In the genomic region with DNA sequence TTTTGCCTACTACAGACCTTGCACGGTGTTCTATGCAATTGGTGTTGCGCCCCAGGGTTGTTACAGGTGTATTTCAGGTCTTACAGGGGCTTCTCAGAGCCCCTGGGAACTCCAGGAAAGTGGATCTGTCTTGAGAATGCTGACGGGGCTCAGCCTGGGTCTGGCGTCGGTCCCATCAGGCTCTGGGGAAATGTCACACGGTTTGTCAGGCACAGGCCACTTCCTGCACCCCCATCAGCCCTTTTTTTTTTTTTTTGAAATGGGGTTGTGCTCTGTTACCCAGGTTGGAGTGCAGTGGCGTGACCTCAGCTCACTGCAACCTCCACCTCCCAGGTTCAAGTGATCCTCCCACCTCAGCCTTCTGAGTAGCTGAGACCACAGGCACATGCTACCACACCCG, we compare ENCODE assay signal across 28 cellular contexts. TPM values are rescaled to one million over a fixed set of nuclear protein-coding genes. Genes with fewer than 3 reads are reported as not detected.
DNase-seq lines count a peak whose midpoint lies in the region; ATAC-seq, FAIRE-seq and TF ChIP-seq lines count a peak whose summit lies in the region.
"Had no signal": no experiment of that assay in that cellular context is flagged by ENCODE, and none has a peak within 500 bp of the region (broad histone marks: within the 10 kb centered on the region; RNA-seq: fewer than 3 reads in every experiment).

No MANE protein-coding gene starts in this region.

- TF ChIP-seq EP300 in transverse colon (IDR thresholded peaks at IDR 0.05; ENCODE audit: low read depth), result no peak

- H3K4me3 ChIP-seq in mucosa of descending colon (no peak overlapping the region), transverse colon (no peak overlapping the region)
- H3K4me3 ChIP-seq: body of pancreas, upper lobe of left lung had no signal

- H3K4me3 Mint-ChIP-seq in activated CD8-positive, alpha-beta T cell treated with anti-CD3 and anti-CD28 coated beads, Interleukin-2, amount 10 ng/mL, durations not matched to agents 7 days and 5 days, result no peak overlapping the region
- H3K4me3 Mint-ChIP-seq: activated CD8-positive, alpha-beta memory T cell treated with anti-CD3 and anti-CD28 coated beads, Interleukin-2, amount 10 ng/mL, durations not matched to agents 7 days and 5 days; activated T-cell treated with anti-CD3 and anti-CD28 coated beads, Interleukin-2, amount 50 U/mL, for 72 hours; WTC11 had no signal

- intact Hi-C loops in mucosa of descending colon (cut with DNase I, micrococcal nuclease), result no loop called here
- intact Hi-C loops in transverse colon (cut with DNase I; ENCODE audit: low total_unique reads), result no loop called here
- intact Hi-C loops in posterior vena cava (cut with DNase I), result no loop called here

- ATAC-seq in activated CD8-positive, alpha-beta T cell treated with anti-CD3 and anti-CD28 coated beads, Interleukin-2, amount 10 ng/mL, durations not matched to agents 7 days and 5 days, result peak; percentile 33
- ATAC-seq in mucosa of descending colon, result peak; percentile 38
- ATAC-seq: activated CD8-positive, alpha-beta memory T cell treated with anti-CD3 and anti-CD28 coated beads, Interleukin-2, amount 10 ng/mL, durations not matched to agents 7 days and 5 days; activated T-cell treated with anti-CD3 and anti-CD28 coated beads, Interleukin-2, amount 50 U/mL, for 72 hours; body of pancreas; esophagus mucosa; HCT116; right cardiac atrium; WTC11 had no signal

- H3K4me1 Mint-ChIP-seq in activated CD8-positive, alpha-beta T cell treated with anti-CD3 and anti-CD28 coated beads, Interleukin-2, amount 10 ng/mL, durations not matched to agents 7 days and 5 days (ENCODE audit: low read depth), result peaks cover 7% of the 10 kb centered on the region
- H3K4me1 Mint-ChIP-seq: WTC11 had no signal

- H3K9me3 ChIP-seq in mucosa of descending colon, result peaks cover 2% of the 10 kb centered on the region
- H3K9me3 ChIP-seq in transverse colon, result no peaks in the 10 kb centered on the region
- H3K9me3 ChIP-seq: neutrophil had no signal

- 56% methylated on average over 8 of the region's 8 CpGs; no CpG with 5 or more reads in 1 of the 2 donors for WGBS in transverse colon (ENCODE audit: low coverage in 1 of 2), 2 donors

- no peaks in the 10 kb centered on the region for H3K36me3 Mint-ChIP-seq in activated CD8-positive, alpha-beta T cell treated with anti-CD3 and anti-CD28 coated beads, Interleukin-2, amount 10 ng/mL, durations not matched to agents 7 days and 5 days (ENCODE audit: low read depth)
- H3K36me3 Mint-ChIP-seq: activated CD8-positive, alpha-beta memory T cell treated with anti-CD3 and anti-CD28 coated beads, Interleukin-2, amount 10 ng/mL, durations not matched to agents 7 days and 5 days; WTC11 had no signal

- TF ChIP-seq POLR2A in GM12892 (IDR thresholded peaks at IDR 0.05; ENCODE audit: low read depth, low read length) (no peak), transverse colon (IDR thresholded peaks at IDR 0.05) (no peak)

- H3K27me3 Mint-ChIP-seq in activated CD8-positive, alpha-beta T cell treated with anti-CD3 and anti-CD28 coated beads, Interleukin-2, amount 10 ng/mL, durations not matched to agents 7 days and 5 days (ENCODE audit: low read depth), result peaks cover 2% of the 10 kb centered on the region
- H3K27me3 Mint-ChIP-seq: activated CD8-positive, alpha-beta memory T cell treated with anti-CD3 and anti-CD28 coated beads, Interleukin-2, amount 10 ng/mL, durations not matched to agents 7 days and 5 days had no signal

- H3K9me3 Mint-ChIP-seq in activated CD8-positive, alpha-beta T cell treated with anti-CD3 and anti-CD28 coated beads, Interleukin-2, amount 10 ng/mL, durations not matched to agents 7 days and 5 days (ENCODE audit: insufficient read depth), result peaks cover 4% of the 10 kb centered on the region

- peak; percentile 33 for FAIRE-seq in GM12892 (lab: Jason Lieb, UNC)

- no peak for DNase-seq in GM12892 (ENCODE audit: insufficient read length)
- DNase-seq in activated CD8-positive, alpha-beta T cell treated with anti-CD3 and anti-CD28 coated beads, Interleukin-2, amount 10 ng/mL, durations not matched to agents 7 days and 5 days, result no peak
- no peak for DNase-seq in mucosa of descending colon
- DNase-seq in transverse colon, result peak; percentile 24
- DNase-seq in posterior vena cava (ENCODE audit: low spot score), result no peak
- no peak for DNase-seq in NCI-H1417 treated with DMSO at 0.1 percent for 48 hours (lab: John Stamatoyannopoulos, UW)
- DNase-seq in NCI-H146 (lab: John Stamatoyannopoulos, UW), result no peak
- DNase-seq: activated CD4-positive, alpha-beta T cell treated with anti-CD3 and anti-CD28 coated beads, Interleukin-2, amount 50 U/mL, for 1 hour; activated CD8-positive, alpha-beta memory T cell treated with anti-CD3 and anti-CD28 coated beads, Interleukin-2, amount 10 ng/mL, durations not matched to agents 7 days and 5 days; activated T-cell treated with anti-CD3 and anti-CD28 coated beads, Interleukin-2, amount 50 U/mL, for 72 hours; dermis blood vessel endothelial cell; foreskin fibroblast; NCI-H1436 treated with DMSO at 0.1 percent for 48 hours; NCI-H446; NCI-H748 treated with DMSO at 0.1 percent for 48 hours; posterior cingulate gyrus; right cardiac atrium; RPMI8226; stimulated activated CD4-positive, alpha-beta T cell treated with anti-CD3 and anti-CD28 coated beads, Interleukin-2, amount 100 ng/mL, for 24 hours had no signal

- POLR2A ChIA-PET in activated CD8-positive, alpha-beta T cell treated with anti-CD3 and anti-CD28 coated beads, Interleukin-2, amount 10 ng/mL, durations not matched to agents 7 days and 5 days (lab: Charles Lee), result no interaction called here

- H3K36me3 ChIP-seq in mucosa of descending colon (ENCODE audit: low read depth) (no peaks in the 10 kb centered on the region), transverse colon (no peaks in the 10 kb centered on the region)
- H3K36me3 ChIP-seq: neutrophil, upper lobe of left lung had no signal

- no peak overlapping the region for H3K27ac Mint-ChIP-seq in activated CD8-positive, alpha-beta T cell treated with anti-CD3 and anti-CD28 coated beads, Interleukin-2, amount 10 ng/mL, durations not matched to agents 7 days and 5 days
- H3K27ac Mint-ChIP-seq: activated CD8-positive, alpha-beta memory T cell treated with anti-CD3 and anti-CD28 coated beads, Interleukin-2, amount 10 ng/mL, durations not matched to agents 7 days and 5 days; activated T-cell treated with anti-CD3 and anti-CD28 coated beads, Interleukin-2, amount 50 U/mL, for 72 hours; WTC11 had no signal

- H3K27me3 ChIP-seq in transverse colon, result no peaks in the 10 kb centered on the region
- H3K27me3 ChIP-seq: body of pancreas, neutrophil, upper lobe of left lung had no signal

- TF ChIP-seq CTCF in mucosa of descending colon (IDR thresholded peaks at IDR 0.05), result no peak
- no peak for TF ChIP-seq CTCF in transverse colon (IDR thresholded peaks at IDR 0.05)

- no peaks in the 10 kb centered on the region for H3K4me1 ChIP-seq in mucosa of descending colon (ENCODE audit: low read depth)
- no peaks in the 10 kb centered on the region for H3K4me1 ChIP-seq in transverse colon
- H3K4me1 ChIP-seq: body of pancreas, upper lobe of left lung had no signal

- in situ Hi-C loops in transverse colon (cut with MboI; ENCODE audit: low pct_ligation_motif_present in 1 of 4, low pct_unique_long_range_greater_than_20kb in 1 of 4, low sequenced_read_pairs in 3 of 4), result no loop called here

- CTCF ChIA-PET in activated CD8-positive, alpha-beta T cell treated with anti-CD3 and anti-CD28 coated beads, Interleukin-2, amount 10 ng/mL, durations not matched to agents 7 days and 5 days (lab: Charles Lee), result no interaction called here

- no peak overlapping the region for H3K27ac ChIP-seq in transverse colon
- H3K27ac ChIP-seq: body of pancreas, neutrophil, upper lobe of left lung had no signal

RNA-seq across cellular contexts. Expression of a gene that starts 13.2 kb away (rescaled TPM):
- 0.25 TPM for polyA plus RNA-seq in GM12892 (2012; ENCODE audit: missing spikeins)
- total RNA-seq in activated CD8-positive, alpha-beta T cell treated with anti-CD3 and anti-CD28 coated beads, Interleukin-2, amount 10 ng/mL, durations not matched to agents 7 days and 5 days, result not detected
- total RNA-seq in mucosa of descending colon, result 1 to 10 TPM in 2 of 3 donors, not detected in 1; 1.3 to 2.5 TPM
- 1 to 10 TPM in 1 of 4 donors, under 1 TPM in 1, not detected in 2; 0.55 to 1.1 TPM for total RNA-seq in transverse colon
- total RNA-seq in posterior vena cava, result 1 to 10 TPM; 2.2 to 6.6 TPM
- total RNA-seq: activated CD8-positive, alpha-beta memory T cell treated with anti-CD3 and anti-CD28 coated beads, Interleukin-2, amount 10 ng/mL, durations not matched to agents 7 days and 5 days; activated T-cell treated with anti-CD3 and anti-CD28 coated beads, Interleukin-2, amount 50 U/mL, for 72 hours; dermis blood vessel endothelial cell; esophagus mucosa; LHCN-M2; myocyte; SK-MEL-5 had no signal

RNA-seq across cellular contexts. Expression of a gene that starts 16.7 kb away (rescaled TPM):
- 274 TPM for polyA plus RNA-seq in GM12892 (2012; ENCODE audit: missing spikeins)
- total RNA-seq in activated CD8-positive, alpha-beta T cell treated with anti-CD3 and anti-CD28 coated beads, Interleukin-2, amount 10 ng/mL, durations not matched to agents 7 days and 5 days, result under 1 TPM; 0.29 to 0.31 TPM
- total RNA-seq in mucosa of descending colon, result under 1 TPM; 0.26 to 0.44 (median 0.29) TPM
- 10 to 100 TPM in 1 of 4 donors, 1 to 10 TPM in 1, under 1 TPM in 1, not detected in 1; 0.27 to 10.1 (median 4.3) TPM for total RNA-seq in transverse colon
- total RNA-seq in posterior vena cava, result under 1 TPM; 0.23 to 0.71 TPM
- total RNA-seq: body of pancreas, dermis blood vessel endothelial cell, LHCN-M2, myocyte, right cardiac atrium, SK-MEL-5 had no signal

RNA-seq across cellular contexts. Expression of a gene that starts 28.7 kb away (rescaled TPM):
- polyA plus RNA-seq in GM12892 (2012; ENCODE audit: missing spikeins), result 0.23 TPM
- total RNA-seq in activated CD8-positive, alpha-beta T cell treated with anti-CD3 and anti-CD28 coated beads, Interleukin-2, amount 10 ng/mL, durations not matched to agents 7 days and 5 days, result not detected
- total RNA-seq in mucosa of descending colon (10 to 100 TPM in 2 of 3 donors, 1 to 10 TPM in 1; 4.1 to 17.7 (median 17.2) TPM), transverse colon (1 to 10 TPM in 3 of 4 donors, under 1 TPM in 1; 1.00 to 9.4 (median 4.4) TPM), posterior vena cava (10 to 100 TPM; 13.4 to 23.0 TPM)
- total RNA-seq: activated CD8-positive, alpha-beta memory T cell treated with anti-CD3 and anti-CD28 coated beads, Interleukin-2, amount 10 ng/mL, durations not matched to agents 7 days and 5 days; activated T-cell treated with anti-CD3 and anti-CD28 coated beads, Interleukin-2, amount 50 U/mL, for 72 hours; dermis blood vessel endothelial cell; LHCN-M2; myocyte; SK-MEL-5; WTC11 had no signal

RNA-seq across cellular contexts. Expression of a gene that starts 38.0 kb away (rescaled TPM):
- polyA plus RNA-seq in GM12892 (2012; ENCODE audit: missing spikeins), result 46.2 TPM
- 10 to 100 TPM; 92.8 to 95.1 TPM for total RNA-seq in activated CD8-positive, alpha-beta T cell treated with anti-CD3 and anti-CD28 coated beads, Interleukin-2, amount 10 ng/mL, durations not matched to agents 7 days and 5 days
- total RNA-seq in mucosa of descending colon (10 to 100 TPM; 72.5 to 97.0 (median 91.1) TPM), transverse colon (10 to 100 TPM; 15.1 to 63.5 (median 34.4) TPM), posterior vena cava (10 to 100 TPM; 71.9 to 83.5 TPM)

RNA-seq across cellular contexts. Expression of a gene that starts 41.8 kb away (rescaled TPM):
- polyA plus RNA-seq in GM12892 (2012; ENCODE audit: missing spikeins), result not detected
- total RNA-seq in activated CD8-positive, alpha-beta T cell treated with anti-CD3 and anti-CD28 coated beads, Interleukin-2, amount 10 ng/mL, durations not matched to agents 7 days and 5 days, result not detected
- total RNA-seq in mucosa of descending colon (under 1 TPM in 2 of 3 donors, not detected in 1; 0.36 to 0.38 TPM), transverse colon (under 1 TPM in 1 of 4 donors, not detected in 3; 0.41 TPM), posterior vena cava (1 to 10 TPM; 2.2 to 3.0 TPM)
- total RNA-seq: activated CD8-positive, alpha-beta memory T cell treated with anti-CD3 and anti-CD28 coated beads, Interleukin-2, amount 10 ng/mL, durations not matched to agents 7 days and 5 days; activated T-cell treated with anti-CD3 and anti-CD28 coated beads, Interleukin-2, amount 50 U/mL, for 72 hours; body of pancreas; dermis blood vessel endothelial cell; LHCN-M2; myocyte; SK-MEL-5; WTC11 had no signal
